23 cellular contexts compared by ENCODE assay signal in the genomic region with DNA sequence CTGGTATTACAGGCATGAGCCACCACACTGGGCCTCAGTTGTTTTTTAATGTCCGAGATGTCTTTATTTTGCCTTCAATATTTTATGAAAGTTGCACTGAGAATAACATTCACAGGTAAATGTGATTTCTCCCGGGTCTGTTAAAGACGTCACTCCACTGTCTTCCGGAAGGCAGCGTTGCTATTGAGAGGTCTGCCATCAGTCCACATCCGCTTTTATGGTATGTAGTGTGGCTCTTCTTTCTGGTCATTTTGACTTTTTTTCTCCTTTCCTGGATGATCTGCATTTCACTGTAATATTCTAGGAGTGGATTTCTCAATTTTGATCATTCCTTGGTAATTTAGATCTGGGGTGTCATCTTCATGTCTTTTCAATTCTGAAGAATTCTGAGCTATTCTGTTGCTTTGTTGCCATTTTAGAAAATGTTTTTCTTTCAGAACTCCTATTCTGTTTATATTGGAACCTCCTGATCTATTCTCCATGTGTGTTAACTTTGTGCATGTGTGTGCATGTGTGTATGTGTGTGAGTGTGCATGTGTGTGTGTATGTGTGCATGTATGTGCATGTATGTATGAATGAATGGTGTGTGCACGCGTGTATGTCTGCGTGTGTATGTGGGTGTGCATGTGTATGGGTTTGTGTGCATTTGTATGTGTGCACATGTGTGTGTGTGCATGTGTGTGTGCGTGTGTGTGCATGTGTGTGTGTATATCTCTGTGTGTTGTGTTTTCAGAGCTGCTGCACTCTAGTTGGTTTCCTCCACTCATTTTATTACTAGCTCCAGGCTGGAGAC. TPM values are rescaled to one million over a fixed set of nuclear protein-coding genes. Genes with fewer than 3 reads are reported as not detected.
DNase-seq lines count a peak whose midpoint lies in the region; ATAC-seq, FAIRE-seq and TF ChIP-seq lines count a peak whose summit lies in the region.
"Had no signal": no experiment of that assay in that cellular context is flagged by ENCODE, and none has a peak within 500 bp of the region (broad histone marks: within the 10 kb centered on the region; RNA-seq: fewer than 3 reads in every experiment).

No MANE protein-coding gene starts in this region.

- no peak overlapping the region for H3K4me3 ChIP-seq in K562

- H3K9ac ChIP-seq in K562 (ENCODE audit: insufficient read depth in 1 of 2, low read depth in 2 of 2, low read length in 2 of 2): no peak overlapping the region

- H3K79me2 ChIP-seq in K562 (ENCODE audit: control insufficient read depth, insufficient read depth, low read length): no peaks in the 10 kb centered on the region

- TF ChIP-seq RAD21 in K562 (CRISPR knock-in tag; conservative IDR thresholded peaks at IDR 0.05 in 1 of 2, IDR thresholded peaks at IDR 0.05 in 1 of 2): no peak

- no peaks in the 10 kb centered on the region for H3K9me3 ChIP-seq in K562 (replicated peaks; ENCODE audit: control insufficient read depth, insufficient read depth, low read depth, low read length)

- no peaks in the 10 kb centered on the region for H4K20me1 ChIP-seq in K562 (replicated peaks; ENCODE audit: control insufficient read depth, insufficient read depth, low read length)

- no peaks in the 10 kb centered on the region for H3K36me3 ChIP-seq in K562 (ENCODE audit: control insufficient read depth, insufficient read depth, low read length)

- no peak overlapping the region for H3K4me2 ChIP-seq in K562 (ENCODE audit: insufficient read depth, low read length)

- 5% methylated on average over 10 of the region's 10 CpGs for WGBS in K562 (ENCODE audit: insufficient coverage, low coverage, missing lambda C conversion rate)

- intact Hi-C loops in K562 (cut with micrococcal nuclease): no loop called here

- no peaks in the 10 kb centered on the region for H3K9me1 ChIP-seq in K562 (ENCODE audit: control insufficient read depth, insufficient read depth, low read length)

- no peak overlapping the region for H3K27ac ChIP-seq in K562 (ENCODE audit: extremely low read depth, low read depth, low read length)
- H3K27ac ChIP-seq: 22Rv1 had no signal

- 0 out of 5 replicates have a peak, but pooled peaks cover 0 to 2% of the 10 kb centered on the region in 2 experiments for H3K27me3 ChIP-seq in K562 (ENCODE audit: control insufficient read depth in 2 of 2, insufficient read depth in 2 of 2, low read length in 2 of 2)

- POLR2A ChIA-PET in K562 (lab: Yijun Ruan, JAX): interaction anchor here (1.0 kb wide), 1 partner anchor 30 kb away, joined by 3 read pairs; no protein-coding TSS in a partner anchor

- H2AFZ ChIP-seq in K562 (ENCODE audit: low read depth, low read length): no peak overlapping the region

- in situ Hi-C loops in K562 (cut with MboI): no loop called here

- TF ChIP-seq CTCF in K562 (IDR thresholded peaks at IDR 0.05 in 2 of 3, conservative IDR thresholded peaks at IDR 0.05 in 1 of 3; ENCODE audit: insufficient read depth in 2 of 3, low read depth in 1 of 3, low read length in 3 of 3): no peak

- peak; percentile 24 for DNase-seq in activated CD8-positive, alpha-beta memory T cell treated with anti-CD3 and anti-CD28 coated beads for 24 hours
- no peak for DNase-seq in activated CD8-positive, alpha-beta memory T cell treated with anti-CD3 and anti-CD28 coated beads, Interleukin-2, amount 50 U/mL, for 48 hours
- DNase-seq in K562 (ENCODE audit: extremely low read depth in 1 of 4, low spot score in 3 of 4) (no peak), mesenteric fat pad (ENCODE audit: low spot score) (peak; percentile 35), ureter (ENCODE audit: low spot score) (peak; percentile 7), RCC 7860 (ENCODE audit: low spot score) (no peak)
- no peak for DNase-seq in activated CD4-positive, alpha-beta T cell treated with anti-CD3 and anti-CD28 coated beads, Interleukin-2, amount 50 U/mL, for 48 hours
- DNase-seq: COR-L47, DMS153, DMS79 treated with DMSO at 0.1 percent for 48 hours, EL had no signal

- no TSS peak for BruUV-seq in K562 (replicated peaks; lab: Mats Ljungman, UMichigan)

- ATAC-seq in K562: no peak
- no peak for ATAC-seq in GM18505 (IDR thresholded peaks at IDR 0.05; ENCODE audit: unreplicated experiment)
- ATAC-seq: CD8-positive, alpha-beta T cell; HCT116 had no signal

- peaks cover 0 to 26% of the 10 kb centered on the region in 2 experiments; a peak in 2 of 5 replicates for H3K4me1 ChIP-seq in K562 (replicated peaks in 1 of 2; ENCODE audit: control insufficient read depth in 2 of 2, insufficient read depth in 2 of 2, low read length in 2 of 2)

- no peak for TF ChIP-seq EP300 in K562 (IDR thresholded peaks at IDR 0.05; ENCODE audit: low read length)

- TF ChIP-seq POLR2A in K562 (conservative IDR thresholded peaks at IDR 0.05): no peak
- TF ChIP-seq POLR2A in GM18505 (IDR thresholded peaks at IDR 0.05; ENCODE audit: borderline replicate concordance, extremely low read depth, insufficient read depth, insufficient read length): no peak

- CTCF ChIA-PET in K562 (lab: Yijun Ruan, JAX; ENCODE audit: low intra/inter-chr PET ratio): no interaction called here

- FAIRE-seq in K562 (lab: Jason Lieb, UNC): peak; percentile 32
- no peak for FAIRE-seq in RCC 7860 (lab: Jason Lieb, UNC)
- FAIRE-seq: D721Med, G401.6, GM12891, H54 had no signal

RNA-seq across cellular contexts. Expression of a gene that starts 1.9 kb away (rescaled TPM):
- total RNA-seq in K562 (2011; cell fraction: chromatin; rRNA removed; ENCODE audit: low replicate concordance): not detected in 2 replicates
- total RNA-seq in K562 (2011; cell fraction: nucleolus; rRNA removed): not detected in 2 replicates
- not detected in 2 replicates for total RNA-seq in K562 (2011; cell fraction: nucleoplasm; rRNA removed)
- not detected in 2 replicates for total RNA-seq in K562 (2014; rRNA removed)
- total RNA-seq in K562 (2014; rRNA removed; fragmentation: Illumina TruSeq; extraction: Trizol): not detected in 2 replicates
- total RNA-seq in K562 (2015; rRNA removed; fragmentation: Illumina TruSeq; extraction: Trizol): not detected in 2 replicates
- not detected in 2 replicates for total RNA-seq in K562 (2021)
- polyA plus RNA-seq in K562 (2011; rRNA removed): not detected in 2 replicates
- polyA plus RNA-seq in K562 (2011; cell fraction: cytosol; rRNA removed): not detected in 2 replicates
- not detected in 2 replicates for polyA plus RNA-seq in K562 (2011; cell fraction: nucleus; rRNA removed)
- not detected in 2 replicates for polyA plus RNA-seq in K562 (2012)
- not detected in 2 replicates for polyA plus RNA-seq in K562 (2014; fragmentation: Illumina TruSeq; extraction: Trizol)
- polyA plus RNA-seq in K562 (2014; fragmentation: Nextera tagmentation; extraction: Ambion mirVana): not detected
- not detected in 2 replicates for polyA plus RNA-seq in K562 (2014; rRNA removed)
- polyA minus RNA-seq in K562 (2011; rRNA and poly(A)+ RNA removed): not detected in 2 replicates
- polyA minus RNA-seq in K562 (2011; cell fraction: cytosol; rRNA and poly(A)+ RNA removed): not detected in 2 replicates
- polyA minus RNA-seq in K562 (2011; cell fraction: nucleus; rRNA and poly(A)+ RNA removed): not detected in 2 replicates
- total RNA-seq in mesenteric fat pad: 2.3 TPM
- not detected for total RNA-seq in ureter
- total RNA-seq: A673; CD8-positive, alpha-beta T cell; HT-29 had no signal
- polyA plus RNA-seq: BJ, CD14-positive monocyte had no signal

RNA-seq across cellular contexts. Expression of a gene that starts 18.9 kb away (rescaled TPM):
- 22.8 and 99.4 TPM in 2 replicates for total RNA-seq in K562 (2011; cell fraction: chromatin; rRNA removed; ENCODE audit: low replicate concordance)
- 83.4 and 87.4 TPM in 2 replicates for total RNA-seq in K562 (2011; cell fraction: nucleolus; rRNA removed)
- 44.5 and 53.2 TPM in 2 replicates for total RNA-seq in K562 (2011; cell fraction: nucleoplasm; rRNA removed)
- total RNA-seq in K562 (2014; rRNA removed) (120 and 168 TPM in 2 replicates), K562 (2014; rRNA removed; fragmentation: Illumina TruSeq; extraction: Trizol) (27.3 and 39.7 TPM in 2 replicates), K562 (2015; rRNA removed; fragmentation: Illumina TruSeq; extraction: Trizol) (73.9 and 75.9 TPM in 2 replicates), K562 (2021) (106 and 110 TPM in 2 replicates), mesenteric fat pad (25.9 TPM), ureter (34.5 TPM)
- polyA plus RNA-seq in K562 (2011; rRNA removed) (81.3 and 135 TPM in 2 replicates), K562 (2014; fragmentation: Illumina TruSeq; extraction: Trizol) (167 and 221 TPM in 2 replicates), K562 (2014; fragmentation: Nextera tagmentation; extraction: Ambion mirVana) (10 to 100 TPM in 1 of 2 experiments, 1 to 10 TPM in 1; 8.0 to 10.9 TPM), K562 (2014; rRNA removed) (128 and 133 TPM in 2 replicates)
- polyA plus RNA-seq in K562 (2011; cell fraction: cytosol; rRNA removed): 412 and 778 TPM in 2 replicates
- polyA plus RNA-seq in K562 (2011; cell fraction: nucleus; rRNA removed): 169 and 254 TPM in 2 replicates
- 119 and 130 TPM in 2 replicates for polyA plus RNA-seq in K562 (2012)
- polyA minus RNA-seq in K562 (2011; rRNA and poly(A)+ RNA removed): 77.8 and 115 TPM in 2 replicates
- 140 and 152 TPM in 2 replicates for polyA minus RNA-seq in K562 (2011; cell fraction: cytosol; rRNA and poly(A)+ RNA removed)
- polyA minus RNA-seq in K562 (2011; cell fraction: nucleus; rRNA and poly(A)+ RNA removed): 44.6 and 49.4 TPM in 2 replicates

RNA-seq across cellular contexts. Expression of a gene that starts 26.6 kb away (rescaled TPM):
- total RNA-seq in K562 (2011; cell fraction: chromatin; rRNA removed; ENCODE audit: low replicate concordance): not detected in 2 replicates
- not detected in 2 replicates for total RNA-seq in K562 (2011; cell fraction: nucleolus; rRNA removed)
- not detected in 2 replicates for total RNA-seq in K562 (2011; cell fraction: nucleoplasm; rRNA removed)
- total RNA-seq in K562 (2014; rRNA removed) (not detected in 2 replicates), K562 (2014; rRNA removed; fragmentation: Illumina TruSeq; extraction: Trizol) (not detected in 2 replicates), K562 (2015; rRNA removed; fragmentation: Illumina TruSeq; extraction: Trizol) (not detected in 2 replicates), K562 (2021) (not detected in 2 replicates), mesenteric fat pad (not detected), ureter (not detected)
- polyA plus RNA-seq in K562 (2011; rRNA removed) (not detected in 2 replicates), K562 (2014; fragmentation: Illumina TruSeq; extraction: Trizol) (not detected in 2 replicates), K562 (2014; fragmentation: Nextera tagmentation; extraction: Ambion mirVana) (not detected), K562 (2014; rRNA removed) (not detected in 2 replicates)
- polyA plus RNA-seq in K562 (2011; cell fraction: cytosol; rRNA removed): not detected in 2 replicates
- not detected in 2 replicates for polyA plus RNA-seq in K562 (2011; cell fraction: nucleus; rRNA removed)
- not detected in 2 replicates for polyA plus RNA-seq in K562 (2012)
- not detected in 2 replicates for polyA minus RNA-seq in K562 (2011; rRNA and poly(A)+ RNA removed)
- not detected in 2 replicates for polyA minus RNA-seq in K562 (2011; cell fraction: cytosol; rRNA and poly(A)+ RNA removed)
- not detected in 2 replicates for polyA minus RNA-seq in K562 (2011; cell fraction: nucleus; rRNA and poly(A)+ RNA removed)
- total RNA-seq: A673; CD8-positive, alpha-beta T cell; HT-29 had no signal
- polyA plus RNA-seq: BJ, CD14-positive monocyte had no signal

RNA-seq across cellular contexts. Expression of a gene that starts 39.8 kb away (rescaled TPM):
- total RNA-seq in K562 (2011; cell fraction: chromatin; rRNA removed; ENCODE audit: low replicate concordance): 19.1 and 41.6 TPM in 2 replicates
- 25.8 and 36.4 TPM in 2 replicates for total RNA-seq in K562 (2011; cell fraction: nucleolus; rRNA removed)
- 20.5 and 21.5 TPM in 2 replicates for total RNA-seq in K562 (2011; cell fraction: nucleoplasm; rRNA removed)
- 25.1 and 29.6 TPM in 2 replicates for total RNA-seq in K562 (2014; rRNA removed)
- 8.1 and 11.3 TPM in 2 replicates for total RNA-seq in K562 (2014; rRNA removed; fragmentation: Illumina TruSeq; extraction: Trizol)
- 18.2 and 19.4 TPM in 2 replicates for total RNA-seq in K562 (2015; rRNA removed; fragmentation: Illumina TruSeq; extraction: Trizol)
- total RNA-seq in K562 (2021): 23.6 and 26.8 TPM in 2 replicates
- polyA plus RNA-seq in K562 (2011; rRNA removed): 8.6 and 9.3 TPM in 2 replicates
- polyA plus RNA-seq in K562 (2011; cell fraction: cytosol; rRNA removed): 9.9 and 15.5 TPM in 2 replicates
- 18.4 and 32.2 TPM in 2 replicates for polyA plus RNA-seq in K562 (2011; cell fraction: nucleus; rRNA removed)
- polyA plus RNA-seq in K562 (2012): 19.0 and 28.0 TPM in 2 replicates
- polyA plus RNA-seq in K562 (2014; fragmentation: Illumina TruSeq; extraction: Trizol): 8.0 and 12.4 TPM in 2 replicates
- under 1 TPM; 0.77 to 0.89 TPM for polyA plus RNA-seq in K562 (2014; fragmentation: Nextera tagmentation; extraction: Ambion mirVana)
- polyA plus RNA-seq in K562 (2014; rRNA removed): 15.0 and 15.6 TPM in 2 replicates
- polyA minus RNA-seq in K562 (2011; rRNA and poly(A)+ RNA removed): 10.1 and 23.5 TPM in 2 replicates
- polyA minus RNA-seq in K562 (2011; cell fraction: cytosol; rRNA and poly(A)+ RNA removed): 16.4 and 18.4 TPM in 2 replicates
- polyA minus RNA-seq in K562 (2011; cell fraction: nucleus; rRNA and poly(A)+ RNA removed): 7.4 and 8.1 TPM in 2 replicates
- 10.6 TPM for total RNA-seq in mesenteric fat pad
- 25.6 TPM for total RNA-seq in ureter

RNA-seq across cellular contexts. Expression of a gene that starts 42.2 kb away (rescaled TPM):
- total RNA-seq in K562 (2011; cell fraction: chromatin; rRNA removed; ENCODE audit: low replicate concordance): 8.0 and 29.5 TPM in 2 replicates
- 9.2 and 26.2 TPM in 2 replicates for total RNA-seq in K562 (2011; cell fraction: nucleolus; rRNA removed)
- total RNA-seq in K562 (2011; cell fraction: nucleoplasm; rRNA removed): 14.7 and 28.6 TPM in 2 replicates
- total RNA-seq in K562 (2014; rRNA removed) (0.41 and 0.57 TPM in 2 replicates), K562 (2014; rRNA removed; fragmentation: Illumina TruSeq; extraction: Trizol) (0.44 TPM in 1 of 2 replicates, not detected in the other), K562 (2015; rRNA removed; fragmentation: Illumina TruSeq; extraction: Trizol) (0.53 and 0.58 TPM in 2 replicates), K562 (2021) (0.51 and 0.69 TPM in 2 replicates), mesenteric fat pad (not detected), ureter (not detected)
- polyA plus RNA-seq in K562 (2011; rRNA removed) (2.3 and 4.5 TPM in 2 replicates), K562 (2014; fragmentation: Illumina TruSeq; extraction: Trizol) (0.78 and 1.0 TPM in 2 replicates), K562 (2014; fragmentation: Nextera tagmentation; extraction: Ambion mirVana) (under 1 TPM; 0.22 to 0.30 TPM), K562 (2014; rRNA removed) (0.70 and 0.90 TPM in 2 replicates)
- 2.4 and 9.4 TPM in 2 replicates for polyA plus RNA-seq in K562 (2011; cell fraction: cytosol; rRNA removed)
- polyA plus RNA-seq in K562 (2011; cell fraction: nucleus; rRNA removed): 8.6 and 39.7 TPM in 2 replicates
- polyA plus RNA-seq in K562 (2012): 4.6 and 26.7 TPM in 2 replicates
- polyA minus RNA-seq in K562 (2011; rRNA and poly(A)+ RNA removed): 0.57 and 1.9 TPM in 2 replicates
- polyA minus RNA-seq in K562 (2011; cell fraction: cytosol; rRNA and poly(A)+ RNA removed): 2.1 and 2.2 TPM in 2 replicates
- 3.4 TPM in 1 of 2 replicates, not detected in the other for polyA minus RNA-seq in K562 (2011; cell fraction: nucleus; rRNA and poly(A)+ RNA removed)
- total RNA-seq: A673; CD8-positive, alpha-beta T cell; HT-29 had no signal
- polyA plus RNA-seq: BJ, CD14-positive monocyte had no signal

Comparison
In these comparisons a context has a peak if more than half of its experiments do, and no peak if none do; other contexts are left out.
1. DNase-seq: peak in activated CD8-positive, alpha-beta memory T cell treated with anti-CD3 and anti-CD28 coated beads for 24 hours (single experiment), mesenteric fat pad (single experiment) and ureter (single experiment); none in activated CD8-positive, alpha-beta memory T cell treated with anti-CD3 and anti-CD28 coated beads, Interleukin-2, amount 50 U/mL, for 48 hours (single experiment), K562 (0 of 4), RCC 7860 (single experiment) and activated CD4-positive, alpha-beta T cell treated with anti-CD3 and anti-CD28 coated beads, Interleukin-2, amount 50 U/mL, for 48 hours (0 of 2).